1 cellular context compared by ENCODE assay signal in the genomic region with DNA sequence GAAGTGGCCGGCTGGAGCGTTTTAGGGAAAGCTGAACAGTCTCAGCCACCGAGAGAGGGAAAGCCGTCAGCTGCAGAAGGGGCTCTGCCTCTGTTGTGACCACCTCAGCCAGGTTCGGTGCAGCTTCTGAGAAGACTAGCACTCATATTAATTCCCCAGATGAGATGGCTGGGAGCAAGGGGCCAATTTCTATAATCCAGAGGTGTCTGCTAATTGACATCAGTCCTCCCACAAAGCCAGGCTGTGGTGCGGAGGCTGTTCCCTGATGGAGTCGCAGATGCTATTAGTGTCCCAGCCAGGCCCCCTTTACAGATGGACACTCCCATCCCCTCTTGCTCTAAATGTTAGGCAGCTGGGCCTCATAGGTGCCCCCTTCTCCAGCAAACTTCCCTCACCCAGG.
TF ChIP-seq lines count a peak whose summit lies in the region.

No MANE protein-coding gene starts in this region.

TF ChIP-seq in GM23338, 12 proteins besides CTCF, POLR2A, EP300 and RAD21 (continued from another document):
- TF ChIP-seq, protein P1, sequence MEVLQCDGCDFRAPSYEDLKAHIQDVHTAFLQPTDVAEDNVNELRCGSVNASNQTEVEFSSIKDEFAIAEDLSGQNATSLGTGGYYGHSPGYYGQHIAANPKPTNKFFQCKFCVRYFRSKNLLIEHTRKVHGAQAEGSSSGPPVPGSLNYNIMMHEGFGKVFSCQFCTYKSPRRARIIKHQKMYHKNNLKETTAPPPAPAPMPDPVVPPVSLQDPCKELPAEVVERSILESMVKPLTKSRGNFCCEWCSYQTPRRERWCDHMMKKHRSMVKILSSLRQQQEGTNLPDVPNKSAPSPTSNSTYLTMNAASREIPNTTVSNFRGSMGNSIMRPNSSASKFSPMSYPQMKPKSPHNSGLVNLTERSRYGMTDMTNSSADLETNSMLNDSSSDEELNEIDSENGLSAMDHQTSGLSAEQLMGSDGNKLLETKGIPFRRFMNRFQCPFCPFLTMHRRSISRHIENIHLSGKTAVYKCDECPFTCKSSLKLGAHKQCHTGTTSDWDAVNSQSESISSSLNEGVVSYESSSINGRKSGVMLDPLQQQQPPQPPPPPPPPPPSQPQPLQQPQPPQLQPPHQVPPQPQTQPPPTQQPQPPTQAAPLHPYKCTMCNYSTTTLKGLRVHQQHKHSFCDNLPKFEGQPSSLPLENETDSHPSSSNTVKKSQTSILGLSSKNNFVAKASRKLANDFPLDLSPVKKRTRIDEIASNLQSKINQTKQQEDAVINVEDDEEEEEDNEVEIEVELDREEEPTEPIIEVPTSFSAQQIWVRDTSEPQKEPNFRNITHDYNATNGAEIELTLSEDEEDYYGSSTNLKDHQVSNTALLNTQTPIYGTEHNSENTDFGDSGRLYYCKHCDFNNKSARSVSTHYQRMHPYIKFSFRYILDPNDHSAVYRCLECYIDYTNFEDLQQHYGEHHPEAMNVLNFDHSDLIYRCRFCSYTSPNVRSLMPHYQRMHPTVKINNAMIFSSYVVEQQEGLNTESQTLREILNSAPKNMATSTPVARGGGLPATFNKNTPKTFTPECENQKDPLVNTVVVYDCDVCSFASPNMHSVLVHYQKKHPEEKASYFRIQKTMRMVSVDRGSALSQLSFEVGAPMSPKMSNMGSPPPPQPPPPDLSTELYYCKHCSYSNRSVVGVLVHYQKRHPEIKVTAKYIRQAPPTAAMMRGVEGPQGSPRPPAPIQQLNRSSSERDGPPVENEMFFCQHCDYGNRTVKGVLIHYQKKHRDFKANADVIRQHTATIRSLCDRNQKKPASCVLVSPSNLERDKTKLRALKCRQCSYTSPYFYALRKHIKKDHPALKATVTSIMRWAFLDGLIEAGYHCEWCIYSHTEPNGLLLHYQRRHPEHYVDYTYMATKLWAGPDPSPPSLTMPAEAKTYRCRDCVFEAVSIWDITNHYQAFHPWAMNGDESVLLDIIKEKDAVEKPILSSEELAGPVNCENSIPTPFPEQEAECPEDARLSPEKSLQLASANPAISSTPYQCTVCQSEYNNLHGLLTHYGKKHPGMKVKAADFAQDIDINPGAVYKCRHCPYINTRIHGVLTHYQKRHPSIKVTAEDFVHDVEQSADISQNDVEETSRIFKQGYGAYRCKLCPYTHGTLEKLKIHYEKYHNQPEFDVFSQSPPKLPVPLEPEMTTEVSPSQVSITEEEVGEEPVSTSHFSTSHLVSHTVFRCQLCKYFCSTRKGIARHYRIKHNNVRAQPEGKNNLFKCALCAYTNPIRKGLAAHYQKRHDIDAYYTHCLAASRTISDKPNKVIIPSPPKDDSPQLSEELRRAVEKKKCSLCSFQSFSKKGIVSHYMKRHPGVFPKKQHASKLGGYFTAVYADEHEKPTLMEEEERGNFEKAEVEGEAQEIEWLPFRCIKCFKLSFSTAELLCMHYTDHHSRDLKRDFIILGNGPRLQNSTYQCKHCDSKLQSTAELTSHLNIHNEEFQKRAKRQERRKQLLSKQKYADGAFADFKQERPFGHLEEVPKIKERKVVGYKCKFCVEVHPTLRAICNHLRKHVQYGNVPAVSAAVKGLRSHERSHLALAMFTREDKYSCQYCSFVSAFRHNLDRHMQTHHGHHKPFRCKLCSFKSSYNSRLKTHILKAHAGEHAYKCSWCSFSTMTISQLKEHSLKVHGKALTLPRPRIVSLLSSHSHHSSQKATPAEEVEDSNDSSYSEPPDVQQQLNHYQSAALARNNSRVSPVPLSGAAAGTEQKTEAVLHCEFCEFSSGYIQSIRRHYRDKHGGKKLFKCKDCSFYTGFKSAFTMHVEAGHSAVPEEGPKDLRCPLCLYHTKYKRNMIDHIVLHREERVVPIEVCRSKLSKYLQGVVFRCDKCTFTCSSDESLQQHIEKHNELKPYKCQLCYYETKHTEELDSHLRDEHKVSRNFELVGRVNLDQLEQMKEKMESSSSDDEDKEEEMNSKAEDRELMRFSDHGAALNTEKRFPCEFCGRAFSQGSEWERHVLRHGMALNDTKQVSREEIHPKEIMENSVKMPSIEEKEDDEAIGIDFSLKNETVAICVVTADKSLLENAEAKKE (CRISPR knock-in tag; IDR thresholded peaks at IDR 0.05): no peak
TF ChIP-seq in GM23338: peak in this region for 0.
